Comparison of ENCODE assay signal across 8 cellular contexts in genomic region chr1:203796223-203796747, GRCh38. TPM values are rescaled to one million over a fixed set of nuclear protein-coding genes. Genes with fewer than 3 reads are reported as not detected.
A peak's percentile ranks its signal among the peaks of the same experiment; 100 is the strongest.
DNase-seq lines count a peak whose midpoint lies in the region; ATAC-seq, FAIRE-seq and TF ChIP-seq lines count a peak whose summit lies in the region.

No MANE protein-coding gene starts in this region.

- H3K79me2 ChIP-seq in DND-41 (ENCODE audit: insufficient read depth, low read length) (peaks cover 58% of the 10 kb centered on the region), HepG2 (ENCODE audit: insufficient read depth, low read length) (peaks cover 54% of the 10 kb centered on the region)

- TF ChIP-seq POLR2A in HepG2 (IDR thresholded peaks at IDR 0.05; ENCODE audit: insufficient read depth in 1 of 2, low read depth in 2 of 2, low read length in 2 of 2), result no peak

- H2AFZ ChIP-seq in DND-41 (ENCODE audit: low read depth, low read length) (peak overlapping the region; percentile 58), HepG2 (ENCODE audit: low read length) (no peak overlapping the region)

- TF ChIP-seq CTCF in DND-41 (IDR thresholded peaks at IDR 0.05; ENCODE audit: borderline replicate concordance, extremely low read depth, low read length, poor library complexity, severe bottlenecking) (no peak), RWPE2 (IDR thresholded peaks at IDR 0.05; ENCODE audit: poor library complexity, severe bottlenecking) (no peak), bronchial epithelial cell (IDR thresholded peaks at IDR 0.05; ENCODE audit: insufficient read depth, low read length, severe bottlenecking) (no peak), HepG2 (CRISPR knock-in tag; IDR thresholded peaks at IDR 0.05) (no peak)

- H3K4me2 ChIP-seq in DND-41 (ENCODE audit: insufficient read depth, low read length) (peak overlapping the region; percentile 89), HepG2 (ENCODE audit: low read depth, low read length) (peak overlapping the region; percentile 83)

- intact Hi-C loops in HepG2 (cut with micrococcal nuclease; ENCODE audit: unreplicated experiment), result no loop called here

- 2% methylated on average over 14 of the region's 14 CpGs for WGBS in HepG2 (ENCODE audit: low lambda C conversion rate)

- FAIRE-seq in bronchial epithelial cell (lab: Jason Lieb, UNC) (no peak), HepG2 (lab: Jason Lieb, UNC) (peak; percentile 44)

- CTCF ChIA-PET in HEK293T (lab: Yijun Ruan, JAX) (no interaction called here), HepG2 (lab: Yijun Ruan, JAX; ENCODE audit: low intra/inter-chr PET ratio, low total read pairs) (no interaction called here)

- H4K20me1 ChIP-seq in DND-41 (ENCODE audit: insufficient read depth, low read length) (peaks cover 44% of the 10 kb centered on the region), HepG2 (ENCODE audit: insufficient read depth, low read length) (peaks cover 29% of the 10 kb centered on the region)

- H3K4me3 ChIP-seq in DND-41 (ENCODE audit: low read depth in 1 of 2, low read length in 2 of 2) (peak overlapping the region; percentile 79 to 93), RWPE2 (ENCODE audit: severe bottlenecking) (peak overlapping the region; percentile 84), bronchial epithelial cell (ENCODE audit: low read depth, low read length) (peak overlapping the region; percentile 75), HepG2 (replicated peaks in 1 of 3; ENCODE audit: insufficient read depth in 1 of 3, low read depth in 2 of 3, low read length in 3 of 3) (peak overlapping the region; percentile 75 to 88 (median 77))

- POLR2A ChIA-PET in HEK293T (lab: Yijun Ruan, JAX), result no interaction called here
- POLR2A ChIA-PET in HepG2 (lab: Yijun Ruan, JAX), result interaction anchor here (2.0 kb wide), 1 partner anchor 11 kb away, joined by 4 read pairs; no protein-coding TSS in a partner anchor

- peaks cover 40% of the 10 kb centered on the region for H3K36me3 ChIP-seq in DND-41 (ENCODE audit: insufficient read depth, low read length)
- H3K36me3 ChIP-seq in RWPE2 (ENCODE audit: low read depth), result peaks cover 50% of the 10 kb centered on the region
- H3K36me3 ChIP-seq in bronchial epithelial cell (ENCODE audit: control insufficient read depth, insufficient read depth, low read length), result peaks cover 6% of the 10 kb centered on the region
- H3K36me3 ChIP-seq in HepG2 (replicated peaks in 1 of 2; ENCODE audit: control insufficient read depth in 1 of 2, insufficient read depth in 2 of 2, low read length in 2 of 2), result peaks cover 2 to 25% of the 10 kb centered on the region in 2 experiments; a peak in 3 of 5 replicates

- H3K9me3 ChIP-seq in DND-41 (ENCODE audit: insufficient read depth, low read length, severe bottlenecking) (no peaks in the 10 kb centered on the region), RWPE2 (ENCODE audit: severe bottlenecking) (no peaks in the 10 kb centered on the region), HepG2 (ENCODE audit: low read length) (no peaks in the 10 kb centered on the region)

- DNase-seq in DND-41, result peak; percentile 60
- peak; percentile 24 for DNase-seq in HEK293T (ENCODE audit: extremely low spot score)
- DNase-seq in RWPE2 (ENCODE audit: low spot score), result no peak
- DNase-seq in bronchial epithelial cell (ENCODE audit: low read depth), result peak; percentile 33
- DNase-seq in HepG2 (ENCODE audit: low spot score), result peak; percentile 20
- peak; percentile 10 to 12 for DNase-seq in stimulated activated CD8-positive, alpha-beta memory T cell treated with anti-CD3 and anti-CD28 coated beads, Interleukin-2, amount 100 ng/mL, for 48 hours (ENCODE audit: low read depth in 2 of 2)
- no peak for DNase-seq in NCI-H446 treated with DMSO at 0.1 percent for 48 hours (lab: John Stamatoyannopoulos, UW)

- BruUV-seq in HepG2 (replicated peaks; lab: Mats Ljungman, UMichigan), result no TSS peak

- ATAC-seq in DND-41 (ENCODE audit: insufficient read depth, low read depth), result peak; percentile 52
- peak; percentile 27; the same call in 2 of the 3 replicates for ATAC-seq in RWPE2 (ENCODE audit: low read depth)
- ATAC-seq in HepG2, result peak; percentile 66
- ATAC-seq in GM21529 (IDR thresholded peaks at IDR 0.05; ENCODE audit: unreplicated experiment), result no peak

- in situ Hi-C loops in HepG2 (cut with HindIII; ENCODE audit: extremely low pct_ligation_motif_present, low pct_unique_long_range_greater_than_20kb), result no loop called here

- no peaks in the 10 kb centered on the region for H3K27me3 ChIP-seq in DND-41 (ENCODE audit: insufficient read depth, low read length, poor library complexity)
- no peaks in the 10 kb centered on the region for H3K27me3 ChIP-seq in RWPE2 (ENCODE audit: insufficient read depth, poor library complexity, severe bottlenecking)
- no peaks in the 10 kb centered on the region for H3K27me3 ChIP-seq in bronchial epithelial cell (ENCODE audit: control insufficient read depth, insufficient read depth, low read length)
- H3K27me3 ChIP-seq in HepG2 (ENCODE audit: control insufficient read depth in 1 of 2, insufficient read depth in 2 of 2, low read length in 2 of 2), result no peaks in the 10 kb centered on the region

- TF ChIP-seq EP300 in HepG2 (IDR thresholded peaks at IDR 0.05; ENCODE audit: low read depth in 2 of 2, low read length in 2 of 2) (no peak), HepG2 (CRISPR knock-in tag; IDR thresholded peaks at IDR 0.05; ENCODE audit: borderline replicate concordance) (no peak)

- TF ChIP-seq RAD21 in HepG2 (CRISPR knock-in tag; IDR thresholded peaks at IDR 0.05), result no peak

- H3K9ac ChIP-seq in DND-41 (ENCODE audit: low read depth, low read length) (peak overlapping the region; percentile 79), HepG2 (ENCODE audit: insufficient read depth, low read depth, low read length) (peak overlapping the region; percentile 97)

- H3K4me1 ChIP-seq in DND-41 (ENCODE audit: insufficient read depth, low read length), result peaks cover 54% of the 10 kb centered on the region
- H3K4me1 ChIP-seq in RWPE2 (ENCODE audit: insufficient read depth, poor library complexity, severe bottlenecking), result peaks cover 47% of the 10 kb centered on the region
- H3K4me1 ChIP-seq in HepG2 (ENCODE audit: insufficient read depth, low read length), result peaks cover 45% of the 10 kb centered on the region

- H3K27ac ChIP-seq in DND-41 (ENCODE audit: low read length), result peak overlapping the region; percentile 93
- H3K27ac ChIP-seq in RWPE2 (ENCODE audit: poor library complexity, severe bottlenecking), result peak overlapping the region; percentile 92
- peak overlapping the region; percentile 97 for H3K27ac ChIP-seq in HepG2 (ENCODE audit: extremely low read length, insufficient read depth, low read length)

RNA-seq across cellular contexts. Expression of gene ZBED6, which starts 0.9 kb away (rescaled TPM):
- total RNA-seq in bronchial epithelial cell, result 3.6 and 4.5 TPM in 2 replicates
- total RNA-seq in HepG2 (2016; rRNA removed; fragmentation: Illumina TruSeq; extraction: Trizol), result 12.5 and 17.2 TPM in 2 replicates
- total RNA-seq in HepG2 (2016; cell fraction: cytosol; rRNA removed; fragmentation: Illumina TruSeq; extraction: Trizol; ENCODE audit: low read depth), result 0.35 and 0.51 TPM in 2 replicates
- total RNA-seq in HepG2 (2016; cell fraction: insoluble cytoplasmic fraction; rRNA removed; fragmentation: Illumina TruSeq; extraction: Trizol), result 13.1 and 13.9 TPM in 2 replicates
- 1.4 and 1.7 TPM in 2 replicates for total RNA-seq in HepG2 (2016; cell fraction: membrane; rRNA removed; fragmentation: Illumina TruSeq; extraction: Trizol)
- 21.7 and 24.6 TPM in 2 replicates for total RNA-seq in HepG2 (2016; cell fraction: nucleus; rRNA removed; fragmentation: Illumina TruSeq; extraction: Trizol)
- 6.8 and 9.3 TPM in 2 replicates for polyA plus RNA-seq in HepG2 (2011; rRNA removed)
- 3.8 and 4.0 TPM in 2 replicates for polyA plus RNA-seq in HepG2 (2011; cell fraction: cytosol; rRNA removed)
- polyA plus RNA-seq in HepG2 (2011; cell fraction: nucleus; rRNA removed), result 15.5 and 20.7 TPM in 2 replicates
- 3.6 and 3.8 TPM in 2 replicates for polyA plus RNA-seq in HepG2 (2012)
- polyA plus RNA-seq in HepG2 (2016; cell fraction: cytosol; fragmentation: Illumina TruSeq; extraction: Trizol; ENCODE audit: low read depth), result 0.07 TPM in 1 of 2 replicates, not detected in the other
- polyA plus RNA-seq in HepG2 (2016; cell fraction: insoluble cytoplasmic fraction; fragmentation: Illumina TruSeq; extraction: Trizol; ENCODE audit: low read depth), result 1.6 and 3.9 TPM in 2 replicates
- 0.03 and 0.06 TPM in 2 replicates for polyA plus RNA-seq in HepG2 (2016; cell fraction: membrane; fragmentation: Illumina TruSeq; extraction: Trizol; ENCODE audit: low read depth)
- polyA plus RNA-seq in HepG2 (2016; cell fraction: nucleus; fragmentation: Illumina TruSeq; extraction: Trizol; ENCODE audit: insufficient read depth, low read depth), result 4.6 and 9.1 TPM in 2 replicates
- polyA minus RNA-seq in HepG2 (2011; rRNA and poly(A)+ RNA removed; ENCODE audit: low replicate concordance), result 21.8 and 40.3 TPM in 2 replicates
- polyA minus RNA-seq in HepG2 (2011; cell fraction: cytosol; rRNA and poly(A)+ RNA removed), result 11.3 and 15.0 TPM in 2 replicates
- polyA minus RNA-seq in HepG2 (2011; cell fraction: nucleus; rRNA and poly(A)+ RNA removed), result 37.6 and 38.3 TPM in 2 replicates

RNA-seq across cellular contexts. Expression of gene ZC3H11A, which starts 0.9 kb away (rescaled TPM):
- total RNA-seq in bronchial epithelial cell, result 58.2 and 78.0 TPM in 2 replicates
- 56.9 and 78.7 TPM in 2 replicates for total RNA-seq in HepG2 (2016; rRNA removed; fragmentation: Illumina TruSeq; extraction: Trizol)
- 9.7 and 10.5 TPM in 2 replicates for total RNA-seq in HepG2 (2016; cell fraction: cytosol; rRNA removed; fragmentation: Illumina TruSeq; extraction: Trizol; ENCODE audit: low read depth)
- total RNA-seq in HepG2 (2016; cell fraction: insoluble cytoplasmic fraction; rRNA removed; fragmentation: Illumina TruSeq; extraction: Trizol), result 54.2 and 81.7 TPM in 2 replicates
- 22.1 and 22.2 TPM in 2 replicates for total RNA-seq in HepG2 (2016; cell fraction: membrane; rRNA removed; fragmentation: Illumina TruSeq; extraction: Trizol)
- total RNA-seq in HepG2 (2016; cell fraction: nucleus; rRNA removed; fragmentation: Illumina TruSeq; extraction: Trizol), result 71.4 and 76.3 TPM in 2 replicates
- 59.2 and 59.7 TPM in 2 replicates for polyA plus RNA-seq in HepG2 (2011; rRNA removed)
- 29.6 and 39.2 TPM in 2 replicates for polyA plus RNA-seq in HepG2 (2011; cell fraction: cytosol; rRNA removed)
- 109 and 116 TPM in 2 replicates for polyA plus RNA-seq in HepG2 (2011; cell fraction: nucleus; rRNA removed)
- 44.9 and 50.1 TPM in 2 replicates for polyA plus RNA-seq in HepG2 (2012)
- 1.2 and 1.4 TPM in 2 replicates for polyA plus RNA-seq in HepG2 (2016; cell fraction: cytosol; fragmentation: Illumina TruSeq; extraction: Trizol; ENCODE audit: low read depth)
- 56.2 and 57.9 TPM in 2 replicates for polyA plus RNA-seq in HepG2 (2016; cell fraction: insoluble cytoplasmic fraction; fragmentation: Illumina TruSeq; extraction: Trizol; ENCODE audit: low read depth)
- 6.6 and 7.0 TPM in 2 replicates for polyA plus RNA-seq in HepG2 (2016; cell fraction: membrane; fragmentation: Illumina TruSeq; extraction: Trizol; ENCODE audit: low read depth)
- 105 and 109 TPM in 2 replicates for polyA plus RNA-seq in HepG2 (2016; cell fraction: nucleus; fragmentation: Illumina TruSeq; extraction: Trizol; ENCODE audit: insufficient read depth, low read depth)
- polyA minus RNA-seq in HepG2 (2011; rRNA and poly(A)+ RNA removed; ENCODE audit: low replicate concordance), result 59.1 and 125 TPM in 2 replicates
- polyA minus RNA-seq in HepG2 (2011; cell fraction: cytosol; rRNA and poly(A)+ RNA removed), result 44.8 and 45.9 TPM in 2 replicates
- 170 and 178 TPM in 2 replicates for polyA minus RNA-seq in HepG2 (2011; cell fraction: nucleus; rRNA and poly(A)+ RNA removed)

RNA-seq across cellular contexts. Expression of gene LAX1, which starts 31.3 kb away (rescaled TPM):
- under 0.01 TPM in 1 of 2 replicates, not detected in the other for total RNA-seq in bronchial epithelial cell
- total RNA-seq in HepG2 (2016; rRNA removed; fragmentation: Illumina TruSeq; extraction: Trizol), result not detected in 2 replicates
- not detected in 2 replicates for total RNA-seq in HepG2 (2016; cell fraction: cytosol; rRNA removed; fragmentation: Illumina TruSeq; extraction: Trizol; ENCODE audit: low read depth)
- 0.04 TPM in 1 of 2 replicates, not detected in the other for total RNA-seq in HepG2 (2016; cell fraction: insoluble cytoplasmic fraction; rRNA removed; fragmentation: Illumina TruSeq; extraction: Trizol)
- not detected in 2 replicates for total RNA-seq in HepG2 (2016; cell fraction: membrane; rRNA removed; fragmentation: Illumina TruSeq; extraction: Trizol)
- total RNA-seq in HepG2 (2016; cell fraction: nucleus; rRNA removed; fragmentation: Illumina TruSeq; extraction: Trizol), result not detected in 2 replicates
- not detected in 2 replicates for polyA plus RNA-seq in HepG2 (2011; rRNA removed)
- polyA plus RNA-seq in HepG2 (2011; cell fraction: cytosol; rRNA removed), result not detected in 2 replicates
- polyA plus RNA-seq in HepG2 (2011; cell fraction: nucleus; rRNA removed), result not detected in 2 replicates
- polyA plus RNA-seq in HepG2 (2012), result not detected in 2 replicates
- not detected in 2 replicates for polyA plus RNA-seq in HepG2 (2016; cell fraction: cytosol; fragmentation: Illumina TruSeq; extraction: Trizol; ENCODE audit: low read depth)
- not detected in 2 replicates for polyA plus RNA-seq in HepG2 (2016; cell fraction: insoluble cytoplasmic fraction; fragmentation: Illumina TruSeq; extraction: Trizol; ENCODE audit: low read depth)
- not detected in 2 replicates for polyA plus RNA-seq in HepG2 (2016; cell fraction: membrane; fragmentation: Illumina TruSeq; extraction: Trizol; ENCODE audit: low read depth)
- not detected in 2 replicates for polyA plus RNA-seq in HepG2 (2016; cell fraction: nucleus; fragmentation: Illumina TruSeq; extraction: Trizol; ENCODE audit: insufficient read depth, low read depth)
- polyA minus RNA-seq in HepG2 (2011; rRNA and poly(A)+ RNA removed; ENCODE audit: low replicate concordance), result not detected in 2 replicates
- not detected in 2 replicates for polyA minus RNA-seq in HepG2 (2011; cell fraction: cytosol; rRNA and poly(A)+ RNA removed)
- polyA minus RNA-seq in HepG2 (2011; cell fraction: nucleus; rRNA and poly(A)+ RNA removed), result not detected in 2 replicates

Comparison
In these comparisons a context has a peak if more than half of its experiments do, and no peak if none do; other contexts are left out.
1. DNase-seq: peak in DND-41 (single experiment), HEK293T (single experiment), bronchial epithelial cell (single experiment), HepG2 (single experiment) and stimulated activated CD8-positive, alpha-beta memory T cell treated with anti-CD3 and anti-CD28 coated beads, Interleukin-2, amount 100 ng/mL, for 48 hours (2 of 2); none in RWPE2 (single experiment) and NCI-H446 treated with DMSO at 0.1 percent for 48 hours (single experiment).
2. Peak in every context shown above with its lines, with median percentiles within 50 percentile points of each other: H3K27ac ChIP-seq and H3K4me3 ChIP-seq.